25 cellular contexts compared by ENCODE assay signal in the genomic region with DNA sequence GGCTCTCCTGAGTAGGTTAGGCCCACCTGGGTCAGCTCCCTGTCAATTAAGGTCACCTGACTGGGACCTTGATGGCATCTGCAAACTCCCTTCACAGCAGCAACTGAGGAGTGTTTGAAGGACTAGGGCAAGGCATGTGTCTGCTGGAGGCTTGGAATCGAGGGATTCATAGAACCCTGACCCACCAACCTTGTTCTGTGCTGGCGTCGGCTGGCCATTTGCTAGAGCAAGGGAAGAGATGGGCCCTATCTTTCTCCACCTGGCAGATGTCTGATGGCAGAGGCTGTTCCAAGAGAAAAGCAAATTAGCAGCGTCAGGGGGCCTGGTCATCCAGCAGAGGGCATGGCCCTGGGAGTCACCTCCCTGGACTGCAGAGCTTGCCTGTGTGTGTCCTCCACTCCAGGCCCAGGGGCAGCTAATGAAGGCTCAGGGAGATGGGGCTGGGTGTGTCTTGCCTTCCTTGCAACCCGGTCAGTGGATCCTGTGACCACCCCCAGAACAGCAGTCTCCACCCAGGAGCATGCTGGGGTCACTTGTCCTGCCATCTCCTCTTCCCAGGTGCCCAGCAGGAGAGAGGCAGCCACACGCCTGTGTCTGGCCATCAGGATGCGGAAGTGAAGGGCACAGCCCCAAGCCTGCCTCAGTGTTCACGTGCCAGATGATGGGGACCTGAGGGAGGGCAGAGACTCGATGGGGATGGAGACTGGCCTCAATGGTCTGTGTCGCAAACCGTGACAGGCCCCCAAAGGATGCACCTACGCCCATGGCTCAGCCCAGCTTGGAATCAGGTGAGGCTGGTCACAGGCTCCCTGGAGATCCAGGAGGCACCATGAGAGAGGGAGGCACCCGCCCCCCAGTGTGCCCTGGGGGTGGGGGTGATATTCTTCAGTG. TPM values are rescaled to one million over a fixed set of nuclear protein-coding genes. Genes with fewer than 3 reads are reported as not detected.
DNase-seq lines count a peak whose midpoint lies in the region; ATAC-seq and TF ChIP-seq lines count a peak whose summit lies in the region.
"Had no signal": no experiment of that assay in that cellular context is flagged by ENCODE, and none has a peak within 500 bp of the region (broad histone marks: within the 10 kb centered on the region; RNA-seq: fewer than 3 reads in every experiment).

No MANE protein-coding gene starts in this region.

- H3K4me3 ChIP-seq in osteoblast (ENCODE audit: insufficient read depth, low read length) (no peak overlapping the region), uterus (no peak overlapping the region)
- H3K4me3 ChIP-seq: tibial artery had no signal

- no peaks in the 10 kb centered on the region for H3K36me3 ChIP-seq in osteoblast (ENCODE audit: insufficient read depth, low read length)
- H3K36me3 ChIP-seq in uterus, result no peaks in the 10 kb centered on the region
- H3K36me3 ChIP-seq: tibial artery had no signal

- H3K27ac ChIP-seq in osteoblast (ENCODE audit: low read depth, low read length) (no peak overlapping the region), uterus (no peak overlapping the region)
- H3K27ac ChIP-seq: tibial artery had no signal

- no peak overlapping the region for H3K4me3 Mint-ChIP-seq in natural killer cell
- no peak overlapping the region for H3K4me3 Mint-ChIP-seq in natural killer cell treated with Interleukin-12 subunit alpha and Interleukin-12 subunit beta and Interleukin-15 and Interleukin-18, amount 100 ng/mL, for 72 hours

- peaks cover 6 to 16% of the 10 kb centered on the region in 2 donors for H3K4me1 Mint-ChIP-seq in natural killer cell
- H3K4me1 Mint-ChIP-seq in natural killer cell treated with Interleukin-12 subunit alpha and Interleukin-12 subunit beta and Interleukin-15 and Interleukin-18, amount 100 ng/mL, for 72 hours (ENCODE audit: low read depth in 2 of 2), result peaks cover 0 to 4% of the 10 kb centered on the region in 2 donors

- H3K4me1 ChIP-seq in osteoblast (ENCODE audit: insufficient read depth, low read length), result no peaks in the 10 kb centered on the region
- H3K4me1 ChIP-seq in uterus, result no peaks in the 10 kb centered on the region
- H3K4me1 ChIP-seq: tibial artery had no signal

- H3K36me3 Mint-ChIP-seq in natural killer cell, result no peaks in the 10 kb centered on the region
- no peaks in the 10 kb centered on the region for H3K36me3 Mint-ChIP-seq in natural killer cell treated with Interleukin-12 subunit alpha and Interleukin-12 subunit beta and Interleukin-15 and Interleukin-18, amount 100 ng/mL, for 72 hours

- no peaks in the 10 kb centered on the region for H3K27me3 ChIP-seq in osteoblast (ENCODE audit: insufficient read depth, low read length)
- no peaks in the 10 kb centered on the region for H3K27me3 ChIP-seq in uterus

- H3K27me3 Mint-ChIP-seq in natural killer cell (ENCODE audit: low read depth in 2 of 2), result peaks cover 3 to 5% of the 10 kb centered on the region in 2 donors
- peaks cover 0 to 4% of the 10 kb centered on the region in 2 donors for H3K27me3 Mint-ChIP-seq in natural killer cell treated with Interleukin-12 subunit alpha and Interleukin-12 subunit beta and Interleukin-15 and Interleukin-18, amount 100 ng/mL, for 72 hours

- peak; percentile 20 for DNase-seq in activated CD4-positive, CD25-positive, alpha-beta regulatory T cell treated with anti-CD3 and anti-CD28 coated beads, Interleukin-2, amount 50 U/mL, for 72 hours
- DNase-seq in activated CD4-positive, CD25-positive, alpha-beta regulatory T cell (lab: John Stamatoyannopoulos, UW), result no peak
- DNase-seq in natural killer cell, result peak; percentile 4
- no peak for DNase-seq in natural killer cell treated with Interleukin-12 subunit alpha and Interleukin-12 subunit beta and Interleukin-15 and Interleukin-18, amount 100 ng/mL, for 72 hours (ENCODE audit: low spot score)
- peak; percentile 67 for DNase-seq in osteoblast (ENCODE audit: insufficient read length, low spot score, missing footprints)
- DNase-seq in uterus, result peak; percentile 3 to 6
- no peak for DNase-seq in dermis blood vessel endothelial cell
- DNase-seq: activated CD4-positive, alpha-beta T cell treated with anti-CD3 and anti-CD28 coated beads, Interleukin-2, amount 50 U/mL, for 1 hour; activated naive CD4-positive, alpha-beta T cell; activated T-cell treated with anti-CD3 and anti-CD28 coated beads for 4 hours; AML-193; DMS79 treated with DMSO at 0.1 percent for 48 hours; KG1; left colon; mesendoderm; NCI-H1694; NCI-H2171 treated with DMSO at 0.1 percent for 48 hours; stimulated activated CD4-positive, alpha-beta T cell treated with anti-CD3 and anti-CD28 coated beads, Interleukin-4, amount 100 ng/mL, for 24 hours; stimulated activated naive CD4-positive, alpha-beta T cell treated with Interleukin-2 at 50 U/mL for 16 hours had no signal

- ATAC-seq in natural killer cell, result no peak
- ATAC-seq in natural killer cell treated with Interleukin-12 subunit alpha and Interleukin-12 subunit beta and Interleukin-15 and Interleukin-18, amount 100 ng/mL, for 72 hours, result no peak
- no peak for ATAC-seq in HG02840 (IDR thresholded peaks at IDR 0.05; ENCODE audit: low FRiP score, unreplicated experiment)
- ATAC-seq: left colon had no signal

- intact Hi-C loops in natural killer cell (cut with micrococcal nuclease) (no loop called here), uterus (cut with DNase I; ENCODE audit: low total_unique reads) (no loop called here)

- H3K9me3 ChIP-seq in osteoblast (ENCODE audit: low read depth, low read length), result no peaks in the 10 kb centered on the region
- no peaks in the 10 kb centered on the region for H3K9me3 ChIP-seq in uterus

- no peak overlapping the region for H3K4me2 ChIP-seq in osteoblast (ENCODE audit: insufficient read depth, low read length)

- H2AFZ ChIP-seq in osteoblast (ENCODE audit: low read length), result no peak overlapping the region

- no peaks in the 10 kb centered on the region for H3K9me3 Mint-ChIP-seq in natural killer cell
- H3K9me3 Mint-ChIP-seq in natural killer cell treated with Interleukin-12 subunit alpha and Interleukin-12 subunit beta and Interleukin-15 and Interleukin-18, amount 100 ng/mL, for 72 hours, result no peaks in the 10 kb centered on the region

- no peak overlapping the region for H3K27ac Mint-ChIP-seq in natural killer cell
- no peak overlapping the region for H3K27ac Mint-ChIP-seq in natural killer cell treated with Interleukin-12 subunit alpha and Interleukin-12 subunit beta and Interleukin-15 and Interleukin-18, amount 100 ng/mL, for 72 hours

- no peaks in the 10 kb centered on the region for H4K20me1 ChIP-seq in osteoblast (ENCODE audit: insufficient read depth, low read length)

- no peak for TF ChIP-seq CTCF in natural killer cell (IDR thresholded peaks at IDR 0.05)
- TF ChIP-seq CTCF in osteoblast (IDR thresholded peaks at IDR 0.05; ENCODE audit: extremely low read depth, low read depth, low read length), result no peak
- TF ChIP-seq CTCF in uterus (IDR thresholded peaks at IDR 0.05), result no peak

- no peaks in the 10 kb centered on the region for H3K79me2 ChIP-seq in osteoblast (ENCODE audit: insufficient read depth, low read length)

- no peak for TF ChIP-seq POLR2A in uterus (IDR thresholded peaks at IDR 0.05)

RNA-seq across cellular contexts. Expression of a gene that starts 53.9 kb away (rescaled TPM):
- total RNA-seq in natural killer cell, result not detected
- under 1 TPM in 1 of 2 donors, not detected in 1; 0.29 TPM for total RNA-seq in natural killer cell treated with Interleukin-12 subunit alpha and Interleukin-12 subunit beta and Interleukin-15 and Interleukin-18, amount 100 ng/mL, for 72 hours
- total RNA-seq in osteoblast, result 8.5 and 15.6 TPM in 2 replicates
- under 1 TPM in 2 of 4 donors, not detected in 2; 0.28 to 0.67 TPM for total RNA-seq in uterus
- total RNA-seq in dermis blood vessel endothelial cell, result not detected in 2 replicates
- total RNA-seq: A172, dermis microvascular lymphatic vessel endothelial cell, HT1080, pulmonary artery endothelial cell had no signal

Comparison
In these comparisons a context has a peak if more than half of its experiments do, and no peak if none do; other contexts are left out.
1. DNase-seq: peak in activated CD4-positive, CD25-positive, alpha-beta regulatory T cell treated with anti-CD3 and anti-CD28 coated beads, Interleukin-2, amount 50 U/mL, for 72 hours (single experiment), natural killer cell (single experiment), osteoblast (single experiment) and uterus (2 of 2); none in activated CD4-positive, CD25-positive, alpha-beta regulatory T cell (0 of 4), natural killer cell treated with Interleukin-12 subunit alpha and Interleukin-12 subunit beta and Interleukin-15 and Interleukin-18, amount 100 ng/mL, for 72 hours (single experiment) and dermis blood vessel endothelial cell (single experiment).